ENCODE assay signal across 25 cellular contexts in the genomic region with DNA sequence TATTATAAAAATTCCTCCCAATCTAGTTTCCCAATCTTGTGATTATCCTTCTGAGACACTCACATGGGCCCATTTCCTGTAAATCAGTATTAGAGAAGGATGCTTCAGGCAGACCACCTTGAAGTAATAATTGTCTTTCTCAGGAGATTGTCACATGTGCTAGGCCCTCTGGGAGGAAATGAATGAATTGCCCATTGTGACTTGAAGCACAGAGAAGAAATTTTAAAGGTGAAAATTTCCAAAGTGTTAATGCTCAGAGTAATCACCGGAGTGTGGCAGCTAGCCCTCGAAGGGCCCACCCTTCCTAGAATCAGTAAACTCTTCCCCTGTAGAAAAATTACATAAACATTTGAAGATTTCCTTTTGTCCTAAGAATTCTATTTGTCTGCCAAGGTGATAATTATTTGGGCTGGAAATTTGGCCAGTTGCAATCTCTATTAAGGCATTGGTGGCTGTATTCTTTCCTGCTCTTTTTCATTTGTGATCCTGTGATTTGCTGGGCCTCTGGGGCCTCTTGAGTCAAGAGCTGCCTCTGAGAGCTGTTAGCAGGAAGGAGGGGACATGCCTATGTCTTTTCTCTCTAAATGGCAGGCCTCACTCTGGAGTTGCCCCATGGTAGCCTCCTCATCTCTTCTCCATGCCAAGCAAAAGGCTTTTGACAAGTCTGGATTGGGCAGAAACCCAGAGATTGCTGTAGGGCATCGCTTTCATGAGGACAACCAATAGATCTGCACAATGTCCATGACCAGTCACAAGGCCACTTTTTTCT.
"Had no signal": no experiment of that assay in that cellular context is flagged by ENCODE, and none has a peak within 500 bp of the region (broad histone marks: within the 10 kb centered on the region; RNA-seq: fewer than 3 reads in every experiment).

No MANE protein-coding gene starts in this region.

- H3K27me3 Mint-ChIP-seq: activated CD4-positive, alpha-beta memory T cell treated with anti-CD3 and anti-CD28 coated beads, Interleukin-2, amount 10 ng/mL, durations not matched to agents 7 days and 5 days; activated naive CD8-positive, alpha-beta T cell treated with anti-CD3 and anti-CD28 coated beads, Interleukin-2, amount 10 ng/mL, durations not matched to agents 7 days and 5 days; natural killer cell treated with Interleukin-12 subunit alpha and Interleukin-12 subunit beta and Interleukin-15 and Interleukin-18, amount 100 ng/mL, for 72 hours had no signal

- DNase-seq: activated CD4-positive, alpha-beta memory T cell treated with anti-CD3 and anti-CD28 coated beads, Interleukin-2, amount 10 ng/mL, durations not matched to agents 7 days and 5 days; activated CD4-positive, alpha-beta T cell treated with anti-CD3 and anti-CD28 coated beads for 48 hours; activated CD4-positive, CD25-positive, alpha-beta regulatory T cell; activated effector memory CD4-positive, alpha-beta T cell treated with Interleukin-2 at 50 U/mL for 16 hours; activated naive CD4-positive, alpha-beta T cell treated with anti-CD3 and anti-CD28 coated beads for 36 hours; activated naive CD8-positive, alpha-beta T cell treated with anti-CD3 and anti-CD28 coated beads, Interleukin-2, amount 10 ng/mL, durations not matched to agents 7 days and 5 days; activated T-cell treated with anti-CD3 and anti-CD28 coated beads, Interleukin-2, amount 50 U/mL, for 72 hours; amniotic stem cell; cortex of kidney; endodermal cell; esophagus squamous epithelium; head of caudate nucleus; kidney; ovary; stimulated activated CD4-positive, alpha-beta T cell treated with anti-CD3 and anti-CD28 coated beads, Interleukin-12 subunit alpha, Interleukin-12 subunit beta, amount 100 ng/mL, for 4 hours; stimulated activated CD4-positive, alpha-beta T cell treated with anti-CD3 and anti-CD28 coated beads, Interleukin-4, amount 100 ng/mL, for 4 hours; stimulated activated naive CD8-positive, alpha-beta T cell treated with anti-CD3 and anti-CD28 coated beads, Interleukin-15, Interleukin-2, amounts not matched to agents 100 U/mL and 50 U/mL, for 24 hours; substantia nigra; T1000 had no signal

- H3K9me3 Mint-ChIP-seq: activated CD4-positive, alpha-beta memory T cell treated with anti-CD3 and anti-CD28 coated beads, Interleukin-2, amount 10 ng/mL, durations not matched to agents 7 days and 5 days; activated naive CD4-positive, alpha-beta T cell treated with anti-CD3 and anti-CD28 coated beads for 36 hours; activated naive CD8-positive, alpha-beta T cell treated with anti-CD3 and anti-CD28 coated beads, Interleukin-2, amount 10 ng/mL, durations not matched to agents 7 days and 5 days; activated T-cell treated with anti-CD3 and anti-CD28 coated beads, Interleukin-2, amount 50 U/mL, for 72 hours; endodermal cell; T-helper 1 cell treated with Interleukin-12 subunit alpha and Interleukin-12 subunit beta and Interleukin-4 antibody, amounts not matched to agents 30 μg/mL and 1 μg/mL, for 36 hours had no signal

- H3K4me3 ChIP-seq: esophagus squamous epithelium, gastroesophageal sphincter, ovary, prostate gland, tibial nerve had no signal

- H3K36me3 ChIP-seq: esophagus squamous epithelium, gastroesophageal sphincter, neutrophil, ovary, prostate gland, tibial nerve had no signal

- H3K27ac ChIP-seq: esophagus squamous epithelium, gastroesophageal sphincter, neutrophil, ovary, prostate gland, tibial nerve had no signal

- H3K4me3 Mint-ChIP-seq: activated CD4-positive, alpha-beta memory T cell treated with anti-CD3 and anti-CD28 coated beads, Interleukin-2, amount 10 ng/mL, durations not matched to agents 7 days and 5 days; activated naive CD4-positive, alpha-beta T cell treated with anti-CD3 and anti-CD28 coated beads for 36 hours; activated naive CD8-positive, alpha-beta T cell treated with anti-CD3 and anti-CD28 coated beads, Interleukin-2, amount 10 ng/mL, durations not matched to agents 7 days and 5 days; activated T-cell treated with anti-CD3 and anti-CD28 coated beads, Interleukin-2, amount 50 U/mL, for 72 hours; endodermal cell; natural killer cell treated with Interleukin-12 subunit alpha and Interleukin-12 subunit beta and Interleukin-15 and Interleukin-18, amount 100 ng/mL, for 72 hours; T-helper 1 cell treated with Interleukin-12 subunit alpha and Interleukin-12 subunit beta and Interleukin-4 antibody, amounts not matched to agents 30 μg/mL and 1 μg/mL, for 36 hours had no signal

- H3K27ac Mint-ChIP-seq: activated CD4-positive, alpha-beta memory T cell treated with anti-CD3 and anti-CD28 coated beads, Interleukin-2, amount 10 ng/mL, durations not matched to agents 7 days and 5 days; activated naive CD4-positive, alpha-beta T cell treated with anti-CD3 and anti-CD28 coated beads for 36 hours; activated naive CD8-positive, alpha-beta T cell treated with anti-CD3 and anti-CD28 coated beads, Interleukin-2, amount 10 ng/mL, durations not matched to agents 7 days and 5 days; activated T-cell treated with anti-CD3 and anti-CD28 coated beads, Interleukin-2, amount 50 U/mL, for 72 hours; endodermal cell; natural killer cell treated with Interleukin-12 subunit alpha and Interleukin-12 subunit beta and Interleukin-15 and Interleukin-18, amount 100 ng/mL, for 72 hours; T-helper 1 cell treated with Interleukin-12 subunit alpha and Interleukin-12 subunit beta and Interleukin-4 antibody, amounts not matched to agents 30 μg/mL and 1 μg/mL, for 36 hours had no signal

- H3K27me3 ChIP-seq: esophagus squamous epithelium, gastroesophageal sphincter, neutrophil, ovary, tibial nerve had no signal

- H3K9me3 ChIP-seq: esophagus squamous epithelium, gastroesophageal sphincter, neutrophil, ovary, prostate gland, tibial nerve had no signal

- ATAC-seq: activated T-cell treated with anti-CD3 and anti-CD28 coated beads, Interleukin-2, amount 50 U/mL, for 72 hours; gastroesophageal sphincter; natural killer cell treated with Interleukin-12 subunit alpha and Interleukin-12 subunit beta and Interleukin-15 and Interleukin-18, amount 100 ng/mL, for 72 hours; stimulated activated naive CD8-positive, alpha-beta T cell treated with anti-CD3 and anti-CD28 coated beads, Interleukin-15, Interleukin-2, amounts not matched to agents 100 U/mL and 50 U/mL, for 24 hours had no signal

- H3K36me3 Mint-ChIP-seq: activated naive CD8-positive, alpha-beta T cell treated with anti-CD3 and anti-CD28 coated beads, Interleukin-2, amount 10 ng/mL, durations not matched to agents 7 days and 5 days; natural killer cell treated with Interleukin-12 subunit alpha and Interleukin-12 subunit beta and Interleukin-15 and Interleukin-18, amount 100 ng/mL, for 72 hours had no signal

- H3K4me1 ChIP-seq: esophagus squamous epithelium, gastroesophageal sphincter, prostate gland had no signal

- H3K4me1 Mint-ChIP-seq: activated CD4-positive, alpha-beta memory T cell treated with anti-CD3 and anti-CD28 coated beads, Interleukin-2, amount 10 ng/mL, durations not matched to agents 7 days and 5 days; activated naive CD8-positive, alpha-beta T cell treated with anti-CD3 and anti-CD28 coated beads, Interleukin-2, amount 10 ng/mL, durations not matched to agents 7 days and 5 days; endodermal cell had no signal
